2 cellular contexts compared by ENCODE assay signal in genomic region chr20:1947535-1947846, GRCh38.
A peak's percentile ranks its signal among the peaks of the same experiment; 100 is the strongest.
TF ChIP-seq lines count a peak whose summit lies in the region.

No MANE protein-coding gene starts in this region.

TF ChIP-seq in HepG2, 621 proteins besides CTCF, POLR2A, EP300 and RAD21:
- TF ChIP-seq TCF7L2 (IDR thresholded peaks at IDR 0.05; ENCODE audit: low read depth, low read length) (0 out of 2 replicates have a peak, but pooled peaks have one; percentile 4), ZNF768 (CRISPR knock-in tag; IDR thresholded peaks at IDR 0.05) (peak; percentile 86), ZNF224 (CRISPR knock-in tag; IDR thresholded peaks at IDR 0.05) (peak; percentile 41; the same call in 1 of the 2 replicates), ZBTB26 (CRISPR knock-in tag; IDR thresholded peaks at IDR 0.05; ENCODE audit: borderline replicate concordance) (no peak), TRAFD1 (CRISPR knock-in tag; IDR thresholded peaks at IDR 0.05; ENCODE audit: borderline replicate concordance) (no peak), HOXA5 (CRISPR knock-in tag; IDR thresholded peaks at IDR 0.05) (no peak), ZNF232 (CRISPR knock-in tag; IDR thresholded peaks at IDR 0.05; ENCODE audit: borderline replicate concordance) (no peak), RFX1 (IDR thresholded peaks at IDR 0.05) (no peak), HNRNPLL (IDR thresholded peaks at IDR 0.05; ENCODE audit: low read depth, low read length, poor library complexity, severe bottlenecking) (peak; percentile 50), KDM2A (CRISPR knock-in tag; IDR thresholded peaks at IDR 0.05; ENCODE audit: borderline replicate concordance, low read depth) (no peak)
- TF ChIP-seq, protein P1, sequence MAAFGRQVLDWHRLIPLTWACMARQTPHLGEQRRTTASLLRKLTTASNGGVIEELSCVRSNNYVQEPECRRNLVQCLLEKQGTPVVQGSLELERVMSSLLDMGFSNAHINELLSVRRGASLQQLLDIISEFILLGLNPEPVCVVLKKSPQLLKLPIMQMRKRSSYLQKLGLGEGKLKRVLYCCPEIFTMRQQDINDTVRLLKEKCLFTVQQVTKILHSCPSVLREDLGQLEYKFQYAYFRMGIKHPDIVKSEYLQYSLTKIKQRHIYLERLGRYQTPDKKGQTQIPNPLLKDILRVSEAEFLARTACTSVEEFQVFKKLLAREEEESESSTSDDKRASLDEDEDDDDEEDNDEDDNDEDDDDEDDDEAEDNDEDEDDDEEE (CRISPR knock-in tag; IDR thresholded peaks at IDR 0.05) = no peak
TF ChIP-seq in HepG2: peak in this region for 4.

TF ChIP-seq in SK-N-SH, 30 proteins besides CTCF, POLR2A, EP300 and RAD21:
- TF ChIP-seq YY1 (IDR thresholded peaks at IDR 0.05; ENCODE audit: low read depth) (no peak), GATA2 (CRISPR knock-in tag; IDR thresholded peaks at IDR 0.05) (no peak), TAF1 (IDR thresholded peaks at IDR 0.05; ENCODE audit: borderline replicate concordance, low read depth, low read length) (no peak), EZH2phosphoT487 (IDR thresholded peaks at IDR 0.05; ENCODE audit: borderline replicate concordance, low read depth) (no peak), PBX3 (IDR thresholded peaks at IDR 0.05) (no peak), REST (IDR thresholded peaks at IDR 0.05; ENCODE audit: low read depth, low read length) (no peak), MXI1 (IDR thresholded peaks at IDR 0.05; ENCODE audit: low read depth, low read length) (no peak), USF2 (IDR thresholded peaks at IDR 0.05; ENCODE audit: borderline replicate concordance, low read depth, low read length) (no peak), TCF12 (IDR thresholded peaks at IDR 0.05) (no peak), MAX (IDR thresholded peaks at IDR 0.05; ENCODE audit: low read depth) (no peak), JUND (IDR thresholded peaks at IDR 0.05) (no peak), NFIC (IDR thresholded peaks at IDR 0.05; ENCODE audit: borderline replicate concordance) (no peak), RXRA (IDR thresholded peaks at IDR 0.05; ENCODE audit: borderline replicate concordance, low read depth) (no peak), RCOR1 (IDR thresholded peaks at IDR 0.05; ENCODE audit: low read length) (no peak), NRF1 (IDR thresholded peaks at IDR 0.05; ENCODE audit: low read depth, low read length) (no peak), SMC3 (IDR thresholded peaks at IDR 0.05; ENCODE audit: low read depth, low read length) (no peak)
- TF ChIP-seq, protein P2, sequence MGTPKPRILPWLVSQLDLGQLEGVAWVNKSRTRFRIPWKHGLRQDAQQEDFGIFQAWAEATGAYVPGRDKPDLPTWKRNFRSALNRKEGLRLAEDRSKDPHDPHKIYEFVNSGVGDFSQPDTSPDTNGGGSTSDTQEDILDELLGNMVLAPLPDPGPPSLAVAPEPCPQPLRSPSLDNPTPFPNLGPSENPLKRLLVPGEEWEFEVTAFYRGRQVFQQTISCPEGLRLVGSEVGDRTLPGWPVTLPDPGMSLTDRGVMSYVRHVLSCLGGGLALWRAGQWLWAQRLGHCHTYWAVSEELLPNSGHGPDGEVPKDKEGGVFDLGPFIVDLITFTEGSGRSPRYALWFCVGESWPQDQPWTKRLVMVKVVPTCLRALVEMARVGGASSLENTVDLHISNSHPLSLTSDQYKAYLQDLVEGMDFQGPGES (IDR thresholded peaks at IDR 0.05; ENCODE audit: low read depth, low read length) = no peak
